Comparison of ENCODE assay signal across 15 cellular contexts in the genomic region with DNA sequence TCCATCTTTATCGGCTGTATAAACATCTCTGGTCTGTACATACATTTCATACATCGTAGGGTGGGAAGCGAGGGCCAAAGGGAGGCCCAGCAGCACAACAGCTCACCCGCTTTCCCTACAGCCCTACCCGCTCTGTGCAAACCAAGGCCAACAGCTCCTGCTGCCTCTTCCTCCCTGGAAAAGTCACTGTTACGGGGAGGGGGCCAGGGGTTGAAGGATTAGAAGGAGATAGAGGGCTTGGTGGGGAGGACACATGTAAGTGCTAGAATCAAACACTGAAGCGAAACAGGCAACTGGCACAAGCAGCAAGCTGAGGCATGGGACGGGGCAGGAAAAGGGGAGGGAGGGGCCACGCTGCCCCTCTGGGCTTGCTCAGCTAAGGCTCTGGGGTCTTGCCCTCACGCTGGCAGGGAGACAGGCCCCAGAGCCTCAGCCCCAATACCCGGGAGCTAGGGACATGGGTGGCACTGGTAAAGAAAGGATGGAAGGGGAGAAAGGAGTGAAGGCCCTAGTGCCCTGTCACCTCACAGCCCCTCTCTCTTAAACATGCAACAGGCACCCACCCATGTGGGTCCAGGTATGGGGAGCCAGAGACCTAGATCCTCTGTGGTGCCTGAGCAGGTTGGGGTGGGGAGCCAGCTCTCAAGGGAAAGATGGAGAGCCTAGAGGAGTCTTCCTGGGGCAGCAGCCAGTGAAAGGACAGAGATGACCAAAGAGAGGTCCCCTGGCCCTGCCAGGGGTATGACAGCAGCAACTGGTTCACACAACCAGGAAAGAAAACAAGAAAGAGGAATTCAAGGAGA. TPM values are rescaled to one million over a fixed set of nuclear protein-coding genes. Genes with fewer than 3 reads are reported as not detected.
DNase-seq lines count a peak whose midpoint lies in the region; ATAC-seq and TF ChIP-seq lines count a peak whose summit lies in the region.
"Had no signal": no experiment of that assay in that cellular context is flagged by ENCODE, and none has a peak within 500 bp of the region (broad histone marks: within the 10 kb centered on the region; RNA-seq: fewer than 3 reads in every experiment).

No MANE protein-coding gene starts in this region.

- H3K27ac ChIP-seq in HEK293 (ENCODE audit: extremely low read depth, low read depth, low read length) = no peak overlapping the region
- H3K27ac ChIP-seq in left lung = peak overlapping the region; percentile 13 to 33
- H3K27ac ChIP-seq in stomach = peak overlapping the region in 4 of 5 donors; percentile 29 to 81 (median 72)
- H3K27ac ChIP-seq in foreskin keratinocyte = no peak overlapping the region

- WGBS in stomach, 5 donors = 74 to 83% (median 79%) methylated on average over 11 of the region's 11 CpGs

- peak overlapping the region; percentile 50 for H3K27ac Mint-ChIP-seq in central memory CD8-positive, alpha-beta T cell (ENCODE audit: low read depth)
- H3K27ac Mint-ChIP-seq: natural killer cell treated with Interleukin-12 subunit alpha and Interleukin-12 subunit beta and Interleukin-15 and Interleukin-18, amount 100 ng/mL, for 72 hours; stimulated activated memory B cell treated with anti-CD40 and anti-IgM and Interleukin-4, amounts not matched to agents 10 μg/mL and 1 μg/mL and 100 μg/mL, for 72 hours had no signal

- peaks cover 17% of the 10 kb centered on the region for H3K4me1 Mint-ChIP-seq in central memory CD8-positive, alpha-beta T cell

- H3K36me3 Mint-ChIP-seq in central memory CD8-positive, alpha-beta T cell (ENCODE audit: insufficient read depth) = peaks cover 20% of the 10 kb centered on the region
- H3K36me3 Mint-ChIP-seq: natural killer cell treated with Interleukin-12 subunit alpha and Interleukin-12 subunit beta and Interleukin-15 and Interleukin-18, amount 100 ng/mL, for 72 hours had no signal

- CTCF ChIA-PET in HEK293 (lab: Yijun Ruan, JAX) = interaction anchor here (0.7 to 11.5 kb wide), 25 partner anchors 9 to 679 kb away, joined by 3 to 264 read pairs (median 6); a partner anchor contains a TSS

- H3K9me3 ChIP-seq in HEK293 (ENCODE audit: control insufficient read depth, insufficient read depth, low read depth, low read length) (no peaks in the 10 kb centered on the region), left lung (no peaks in the 10 kb centered on the region), stomach (no peaks in the 10 kb centered on the region)

- DNase-seq in central memory CD8-positive, alpha-beta T cell (ENCODE audit: low spot score in 2 of 2) = no peak
- DNase-seq in left lung (no peak), stomach (no peak), HuH-7 (ENCODE audit: low spot score) (no peak), foreskin keratinocyte (no peak), hypothalamus (lab: John Stamatoyannopoulos, UW) (no peak)
- DNase-seq: immature natural killer cell; NCI-H1048; NCI-H524 treated with DMSO at 0.1 percent for 48 hours; RPMI8226; stimulated activated CD4-positive, alpha-beta T cell treated with anti-CD3 and anti-CD28 coated beads, Interleukin-2, amount 100 ng/mL, for 24 hours had no signal

- H3K4me3 Mint-ChIP-seq in central memory CD8-positive, alpha-beta T cell = no peak overlapping the region
- H3K4me3 Mint-ChIP-seq: immature natural killer cell; natural killer cell treated with Interleukin-12 subunit alpha and Interleukin-12 subunit beta and Interleukin-15 and Interleukin-18, amount 100 ng/mL, for 72 hours; stimulated activated memory B cell treated with anti-CD40 and anti-IgM and Interleukin-4, amounts not matched to agents 10 μg/mL and 1 μg/mL and 100 μg/mL, for 72 hours had no signal

- TF ChIP-seq CTCF in HEK293 (tag by site-specific recombination; IDR thresholded peaks at IDR 0.05) (no peak), left lung (IDR thresholded peaks at IDR 0.05) (no peak), stomach (IDR thresholded peaks at IDR 0.05) (no peak), foreskin keratinocyte (conservative IDR thresholded peaks at IDR 0.05) (no peak)

- ATAC-seq in central memory CD8-positive, alpha-beta T cell (replicated peaks; ENCODE audit: extremely low read depth, poor library complexity, severe bottlenecking) = no peak
- no peak for ATAC-seq in left lung
- ATAC-seq in foreskin keratinocyte = no peak
- no peak for ATAC-seq in GM21786 (IDR thresholded peaks at IDR 0.05; ENCODE audit: unreplicated experiment)
- ATAC-seq: natural killer cell treated with Interleukin-12 subunit alpha and Interleukin-12 subunit beta and Interleukin-15 and Interleukin-18, amount 100 ng/mL, for 72 hours; stimulated activated memory B cell treated with anti-CD40 and anti-IgM and Interleukin-4, amounts not matched to agents 10 μg/mL and 1 μg/mL and 100 μg/mL, for 72 hours had no signal

- H3K4me3 ChIP-seq in HEK293 (ENCODE audit: low read depth, low read length) (no peak overlapping the region), left lung (no peak overlapping the region), stomach (no peak overlapping the region)

- H3K27me3 Mint-ChIP-seq in central memory CD8-positive, alpha-beta T cell = no peaks in the 10 kb centered on the region
- H3K27me3 Mint-ChIP-seq: natural killer cell treated with Interleukin-12 subunit alpha and Interleukin-12 subunit beta and Interleukin-15 and Interleukin-18, amount 100 ng/mL, for 72 hours; stimulated activated memory B cell treated with anti-CD40 and anti-IgM and Interleukin-4, amounts not matched to agents 10 μg/mL and 1 μg/mL and 100 μg/mL, for 72 hours had no signal

- TF ChIP-seq POLR2A in stomach (IDR thresholded peaks at IDR 0.05) = no peak

- H3K9me3 Mint-ChIP-seq in central memory CD8-positive, alpha-beta T cell = no peaks in the 10 kb centered on the region
- H3K9me3 Mint-ChIP-seq: immature natural killer cell; natural killer cell treated with Interleukin-12 subunit alpha and Interleukin-12 subunit beta and Interleukin-15 and Interleukin-18, amount 100 ng/mL, for 72 hours; stimulated activated memory B cell treated with anti-CD40 and anti-IgM and Interleukin-4, amounts not matched to agents 10 μg/mL and 1 μg/mL and 100 μg/mL, for 72 hours had no signal

- POLR2A ChIA-PET in HEK293 (lab: Yijun Ruan, JAX) = interaction anchor here (0.8 to 2.7 kb wide), 4 partner anchors 10 to 34 kb away, joined by 3 to 18 read pairs (median 10); a partner anchor contains a TSS

- peaks cover 0 to 55% of the 10 kb centered on the region in 2 experiments; a peak in 1 of 3 replicates for H3K36me3 ChIP-seq in HEK293 (ENCODE audit: control insufficient read depth in 2 of 2, insufficient read depth in 1 of 2, low read length in 2 of 2)
- peaks cover 5 to 85% of the 10 kb centered on the region in 2 donors for H3K36me3 ChIP-seq in left lung
- peaks cover 49 to 100% (median 94%) of the 10 kb centered on the region in 4 donors for H3K36me3 ChIP-seq in stomach

- H3K4me1 ChIP-seq in HEK293 (ENCODE audit: control insufficient read depth, insufficient read depth, low read length) = peaks cover 6% of the 10 kb centered on the region
- H3K4me1 ChIP-seq in left lung = peaks cover 8 to 39% of the 10 kb centered on the region in 2 donors
- H3K4me1 ChIP-seq in stomach = peaks cover 42 to 86% (median 64%) of the 10 kb centered on the region in 4 donors
- peaks cover 14% of the 10 kb centered on the region for H3K4me1 ChIP-seq in foreskin keratinocyte

- TF ChIP-seq EP300 in stomach (IDR thresholded peaks at IDR 0.05) = no peak

- intact Hi-C loops in left lung (cut with DNase I) = loop anchor here in 1 of 2 donors (2.0 kb wide), 1 partner anchor 34 kb away; no protein-coding TSS in a partner anchor
- intact Hi-C loops in stomach (cut with DNase I; ENCODE audit: low total_unique reads) = loop anchor here (5.0 kb wide), 2 partner anchors 37 to 132 kb away; a partner anchor contains a TSS

- H3K27me3 ChIP-seq in left lung (no peaks in the 10 kb centered on the region), stomach (no peaks in the 10 kb centered on the region), foreskin keratinocyte (no peaks in the 10 kb centered on the region)

TF ChIP-seq in HEK293, 187 proteins besides CTCF, POLR2A, EP300 and RAD21:
- no peak for TF ChIP-seq ZNF658 (tag by site-specific recombination; IDR thresholded peaks at IDR 0.05)
- peak; percentile 47 for TF ChIP-seq SCRT2 (tag by site-specific recombination; IDR thresholded peaks at IDR 0.05)

RNA-seq across cellular contexts. Expression of a gene that starts 14.4 kb away (rescaled TPM):
- total RNA-seq in left lung (10 to 100 TPM; 36.4 to 41.4 TPM), stomach (10 to 100 TPM; 17.8 to 99.8 (median 50.9) TPM), foreskin keratinocyte (27.2 and 36.2 TPM in 2 replicates)
- polyA plus RNA-seq in stomach (10 to 100 TPM; 26.3 to 30.5 (median 29.8) TPM), foreskin keratinocyte (28.3 and 35.1 TPM in 2 replicates)

RNA-seq across cellular contexts. Expression of a gene that starts 14.9 kb away (rescaled TPM):
- total RNA-seq in left lung (100 to 1,000 TPM; 112 to 129 TPM), stomach (100 to 1,000 TPM in 2 of 5 donors, 10 to 100 TPM in 3; 38.5 to 164 (median 44.2) TPM), foreskin keratinocyte (1.5 and 4.3 TPM in 2 replicates)
- polyA plus RNA-seq in stomach (100 to 1,000 TPM in 1 of 3 donors, 10 to 100 TPM in 2; 71.0 to 104 (median 76.5) TPM), foreskin keratinocyte (1.2 and 3.4 TPM in 2 replicates)
- polyA plus RNA-seq: immature natural killer cell had no signal

RNA-seq across cellular contexts. Expression of a gene that starts 32.7 kb away (rescaled TPM):
- total RNA-seq in left lung (10 to 100 TPM; 25.4 to 29.1 TPM), stomach (100 to 1,000 TPM in 2 of 5 donors, 10 to 100 TPM in 3; 22.6 to 388 (median 95.1) TPM), foreskin keratinocyte (34.4 and 49.3 TPM in 2 replicates)
- polyA plus RNA-seq in stomach (100 to 1,000 TPM in 1 of 3 donors, 10 to 100 TPM in 2; 30.6 to 124 (median 54.7) TPM), foreskin keratinocyte (46.4 and 62.5 TPM in 2 replicates)
- total RNA-seq: natural killer cell treated with Interleukin-12 subunit alpha and Interleukin-12 subunit beta and Interleukin-15 and Interleukin-18, amount 100 ng/mL, for 72 hours had no signal

RNA-seq across cellular contexts. Expression of a gene that starts 38.5 kb away (rescaled TPM):
- total RNA-seq in left lung (not detected), stomach (under 1 TPM in 1 of 5 donors, not detected in 4; 0.92 TPM), foreskin keratinocyte (not detected in 2 replicates)
- polyA plus RNA-seq in stomach (under 1 TPM in 1 of 3 donors, not detected in 2; 0.28 TPM), foreskin keratinocyte (not detected in 2 replicates)
- polyA plus RNA-seq: immature natural killer cell had no signal

RNA-seq across cellular contexts. Expression of a gene that starts 58.6 kb away (rescaled TPM):
- total RNA-seq in left lung = 100 to 1,000 TPM; 326 to 378 TPM
- total RNA-seq in stomach = 100 to 1,000 TPM; 319 to 833 (median 400) TPM
- polyA plus RNA-seq in stomach = 100 to 1,000 TPM; 101 to 262 (median 179) TPM
- total RNA-seq in foreskin keratinocyte = 349 and 368 TPM in 2 replicates
- polyA plus RNA-seq in foreskin keratinocyte = 95.2 and 110 TPM in 2 replicates

Comparison
In these comparisons a context has a peak if more than half of its experiments do, and no peak if none do; other contexts are left out.
1. H3K27ac ChIP-seq: peak in left lung (2 of 2) and stomach (4 of 5); none in HEK293 (single experiment) and foreskin keratinocyte (single experiment).